In genomic region chr12:112170971-112171596, GRCh38 we compare ENCODE assay signal across 1 cellular context.
TF ChIP-seq lines count a peak whose summit lies in the region.

No MANE protein-coding gene starts in this region.

TF ChIP-seq in IMR-90, 13 proteins besides CTCF, POLR2A, EP300 and RAD21 (continued from another document):
- no peak for TF ChIP-seq NFE2L2 (IDR thresholded peaks at IDR 0.05; ENCODE audit: low read depth, low read length)
- no peak for TF ChIP-seq RCOR1 (IDR thresholded peaks at IDR 0.05; ENCODE audit: insufficient replicate concordance, low read length)
- TF ChIP-seq FOS (IDR thresholded peaks at IDR 0.05; ENCODE audit: low read depth, low read length), result no peak
- no peak for TF ChIP-seq RFX5 (IDR thresholded peaks at IDR 0.05; ENCODE audit: low read depth, low read length)
- no peak for TF ChIP-seq MAFK (IDR thresholded peaks at IDR 0.05; ENCODE audit: low read depth, low read length)
- TF ChIP-seq ELK1 (IDR thresholded peaks at IDR 0.05; ENCODE audit: borderline replicate concordance, low read depth, low read length), result no peak
- no peak for TF ChIP-seq MAZ (IDR thresholded peaks at IDR 0.05; ENCODE audit: borderline replicate concordance, low read depth, low read length)
- no peak for TF ChIP-seq CHD1 (IDR thresholded peaks at IDR 0.05; ENCODE audit: low read depth, low read length)
- no peak for TF ChIP-seq SMC3 (IDR thresholded peaks at IDR 0.05; ENCODE audit: low read depth, low read length)
